13 cellular contexts compared by ENCODE assay signal in genomic region chr12:58206876-58207275, GRCh38.
DNase-seq lines count a peak whose midpoint lies in the region; ATAC-seq and TF ChIP-seq lines count a peak whose summit lies in the region.
"Had no signal": no experiment of that assay in that cellular context is flagged by ENCODE, and none has a peak within 500 bp of the region (broad histone marks: within the 10 kb centered on the region; RNA-seq: fewer than 3 reads in every experiment).

No MANE protein-coding gene starts in this region.

- H3K27ac ChIP-seq in SJCRH30, result no peak overlapping the region
- H3K27ac ChIP-seq in endodermal cell (ENCODE audit: low read depth, low read length), result no peak overlapping the region
- H3K27ac ChIP-seq: HL-60 had no signal

- TF ChIP-seq CTCF in endodermal cell (conservative IDR thresholded peaks at IDR 0.05) (no peak), omental fat pad (IDR thresholded peaks at IDR 0.05) (no peak)

- H3K36me3 Mint-ChIP-seq in endodermal cell (ENCODE audit: low read depth), result no peaks in the 10 kb centered on the region
- H3K36me3 Mint-ChIP-seq: CD4-positive, CD25-positive, alpha-beta regulatory T cell; CD8-positive, alpha-beta memory T cell had no signal

- ATAC-seq in omental fat pad (ENCODE audit: low FRiP score) (no peak), esophagus mucosa (no peak), HG02970 (IDR thresholded peaks at IDR 0.05; ENCODE audit: low FRiP score, unreplicated experiment) (no peak)

- H3K4me3 Mint-ChIP-seq in endodermal cell, result no peak overlapping the region
- H3K4me3 Mint-ChIP-seq: CD4-positive, CD25-positive, alpha-beta regulatory T cell; CD8-positive, alpha-beta memory T cell had no signal

- peaks cover 3% of the 10 kb centered on the region for H3K27me3 Mint-ChIP-seq in endodermal cell (ENCODE audit: insufficient read depth)

- H3K36me3 ChIP-seq in SJCRH30 (no peaks in the 10 kb centered on the region), endodermal cell (ENCODE audit: control insufficient read depth, insufficient read depth, low read length) (no peaks in the 10 kb centered on the region)
- H3K36me3 ChIP-seq: BE2C had no signal

- H3K4me3 ChIP-seq in SJCRH30 (no peak overlapping the region), endodermal cell (ENCODE audit: low read length) (peak overlapping the region; percentile 44)

- H3K27ac Mint-ChIP-seq in endodermal cell, result peak overlapping the region; percentile 84
- H3K27ac Mint-ChIP-seq: CD4-positive, CD25-positive, alpha-beta regulatory T cell; CD8-positive, alpha-beta memory T cell had no signal

- H3K9me3 Mint-ChIP-seq in endodermal cell, result peaks cover 2% of the 10 kb centered on the region
- H3K9me3 Mint-ChIP-seq: CD4-positive, CD25-positive, alpha-beta regulatory T cell; CD8-positive, alpha-beta memory T cell had no signal

- H3K4me1 ChIP-seq in SJCRH30 (peaks cover 12% of the 10 kb centered on the region), endodermal cell (ENCODE audit: control insufficient read depth, insufficient read depth, low read length) (peaks cover 18% of the 10 kb centered on the region)
- H3K4me1 ChIP-seq: BE2C had no signal

- peak overlapping the region; percentile 66 for H3K9ac ChIP-seq in endodermal cell (ENCODE audit: extremely low read depth, low read length, poor library complexity, severe bottlenecking)

- H3K4me1 Mint-ChIP-seq in endodermal cell, result peaks cover 46% of the 10 kb centered on the region
- H3K4me1 Mint-ChIP-seq: CD8-positive, alpha-beta memory T cell had no signal

- H3K9me3 ChIP-seq in SJCRH30 (replicated peaks) (no peaks in the 10 kb centered on the region), endodermal cell (ENCODE audit: control insufficient read depth, low read length) (no peaks in the 10 kb centered on the region)
- H3K9me3 ChIP-seq: BE2C had no signal

- 46 to 89% methylated on average over 1 to 3 of the region's 3 CpGs for WGBS in endodermal cell (ENCODE audit: insufficient coverage in 1 of 2, insufficient read length in 1 of 2), 2 experiments

- peak; percentile 72 to 76 for DNase-seq in NCI-H524 (lab: John Stamatoyannopoulos, UW)
- DNase-seq in SJCRH30, result peak; percentile 91 to 99
- peak; percentile 71 for DNase-seq in endodermal cell
- DNase-seq in omental fat pad (ENCODE audit: low spot score), result no peak
- DNase-seq: BE2C; C1 segment of cervical spinal cord; CD4-positive, CD25-positive, alpha-beta regulatory T cell; CD8-positive, alpha-beta memory T cell; COR-L47; HCEC 1CT had no signal

- peaks cover 19% of the 10 kb centered on the region for H3K27me3 ChIP-seq in SJCRH30
- no peaks in the 10 kb centered on the region for H3K27me3 ChIP-seq in endodermal cell (ENCODE audit: control insufficient read depth, insufficient read depth, low read length, poor library complexity, severe bottlenecking)
- H3K27me3 ChIP-seq: BE2C had no signal
